ENCODE assay signal across 1 cellular context in the genomic region with DNA sequence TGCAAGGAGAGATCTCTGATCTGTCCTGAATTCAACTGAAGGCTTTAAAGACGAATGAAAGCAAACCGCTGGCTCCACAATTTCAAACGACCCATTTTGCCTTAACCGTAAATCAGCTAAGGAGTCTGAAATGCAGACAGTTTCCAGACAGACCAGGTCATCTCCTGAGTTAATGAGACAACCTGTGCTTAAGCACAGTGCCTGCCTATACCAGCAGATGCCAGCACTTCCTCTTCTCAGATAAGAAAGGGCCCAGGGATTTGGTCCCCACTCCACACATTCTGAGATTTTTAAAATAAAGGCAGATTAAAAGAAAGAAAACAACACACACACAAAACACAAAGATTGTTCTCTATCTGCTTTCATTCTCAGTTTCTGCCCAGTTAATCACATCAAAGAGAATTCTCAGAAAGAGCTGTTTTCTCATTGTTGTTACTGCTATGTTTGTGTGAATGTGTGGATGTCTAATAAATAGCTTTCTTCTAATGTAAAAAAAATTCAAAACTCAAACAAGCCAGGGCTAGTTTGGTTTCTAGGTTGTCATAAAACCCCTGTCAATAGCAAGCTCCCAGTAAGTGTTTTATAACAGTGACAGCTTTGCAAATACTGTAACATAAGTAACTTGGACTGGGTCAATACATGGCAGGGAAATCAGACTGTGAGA.
TF ChIP-seq lines count a peak whose summit lies in the region.

No MANE protein-coding gene starts in this region.

TF ChIP-seq in WTC11, 78 proteins besides CTCF, POLR2A, EP300 and RAD21 (continued from another document):
- TF ChIP-seq FOXP1 (CRISPR knock-in tag; IDR thresholded peaks at IDR 0.05; ENCODE audit: borderline replicate concordance): no peak
- TF ChIP-seq, protein P1, sequence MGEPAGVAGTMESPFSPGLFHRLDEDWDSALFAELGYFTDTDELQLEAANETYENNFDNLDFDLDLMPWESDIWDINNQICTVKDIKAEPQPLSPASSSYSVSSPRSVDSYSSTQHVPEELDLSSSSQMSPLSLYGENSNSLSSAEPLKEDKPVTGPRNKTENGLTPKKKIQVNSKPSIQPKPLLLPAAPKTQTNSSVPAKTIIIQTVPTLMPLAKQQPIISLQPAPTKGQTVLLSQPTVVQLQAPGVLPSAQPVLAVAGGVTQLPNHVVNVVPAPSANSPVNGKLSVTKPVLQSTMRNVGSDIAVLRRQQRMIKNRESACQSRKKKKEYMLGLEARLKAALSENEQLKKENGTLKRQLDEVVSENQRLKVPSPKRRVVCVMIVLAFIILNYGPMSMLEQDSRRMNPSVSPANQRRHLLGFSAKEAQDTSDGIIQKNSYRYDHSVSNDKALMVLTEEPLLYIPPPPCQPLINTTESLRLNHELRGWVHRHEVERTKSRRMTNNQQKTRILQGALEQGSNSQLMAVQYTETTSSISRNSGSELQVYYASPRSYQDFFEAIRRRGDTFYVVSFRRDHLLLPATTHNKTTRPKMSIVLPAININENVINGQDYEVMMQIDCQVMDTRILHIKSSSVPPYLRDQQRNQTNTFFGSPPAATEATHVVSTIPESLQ (CRISPR knock-in tag; IDR thresholded peaks at IDR 0.05): no peak
- no peak for TF ChIP-seq ETV6 (CRISPR knock-in tag; IDR thresholded peaks at IDR 0.05)
- no peak for TF ChIP-seq ESRRA (CRISPR knock-in tag; IDR thresholded peaks at IDR 0.05; ENCODE audit: borderline replicate concordance)
- TF ChIP-seq TEAD1 (CRISPR knock-in tag; IDR thresholded peaks at IDR 0.05): no peak
- no peak for TF ChIP-seq ZNF232 (CRISPR knock-in tag; IDR thresholded peaks at IDR 0.05)
- no peak for TF ChIP-seq NR3C1 (CRISPR knock-in tag; conservative IDR thresholded peaks at IDR 0.05; ENCODE audit: low read depth)
- no peak for TF ChIP-seq SMAD3 (CRISPR knock-in tag; IDR thresholded peaks at IDR 0.05; ENCODE audit: borderline replicate concordance)
- no peak for TF ChIP-seq ZNF219 (CRISPR knock-in tag; IDR thresholded peaks at IDR 0.05; ENCODE audit: borderline replicate concordance)
